Comparison of ENCODE assay signal across 8 cellular contexts in the genomic region with DNA sequence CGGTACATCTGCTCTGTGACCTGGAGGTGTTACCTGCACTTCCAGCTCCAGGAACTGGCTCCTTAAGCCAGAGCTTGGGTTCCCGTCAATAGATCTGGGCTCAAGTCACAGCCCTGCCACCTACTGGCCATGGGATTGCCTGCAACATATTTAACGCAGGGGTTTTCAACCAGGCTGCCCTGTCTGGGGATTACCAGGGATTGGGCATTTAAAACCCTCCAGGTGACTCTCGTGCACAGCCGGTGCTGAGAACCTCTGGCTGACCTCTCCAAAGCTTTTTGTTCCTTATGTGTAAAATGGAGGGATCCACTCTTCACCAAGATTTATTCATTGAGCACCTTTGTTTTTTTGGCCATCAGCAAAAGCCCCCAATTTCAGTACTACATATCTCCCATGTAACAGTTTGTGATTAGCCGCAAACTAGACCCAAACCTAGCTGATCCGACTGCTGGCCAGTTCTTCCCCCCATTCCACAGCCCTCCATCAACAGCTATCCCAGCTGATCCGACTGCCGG.
A peak's percentile ranks its signal among the peaks of the same experiment; 100 is the strongest.
DNase-seq lines count a peak whose midpoint lies in the region; ATAC-seq and TF ChIP-seq lines count a peak whose summit lies in the region.

No MANE protein-coding gene starts in this region.

- POLR2A ChIA-PET in HEK293T (lab: Yijun Ruan, JAX) = no interaction called here

- 27 to 28% methylated on average over 9 of the region's 9 CpGs for WGBS in heart right ventricle, 2 donors

- TF ChIP-seq CTCF in GM12865 (IDR thresholded peaks at IDR 0.05; ENCODE audit: insufficient read depth, low read depth, low read length, missing control alignments) (peak; percentile 91), SU-DHL-6 (IDR thresholded peaks at IDR 0.05; ENCODE audit: insufficient read depth, low read length, poor library complexity, severe bottlenecking) (peak; percentile 82), heart right ventricle (IDR thresholded peaks at IDR 0.05) (peak; percentile 86 to 93 (median 89))

- peaks cover 5% of the 10 kb centered on the region for H3K4me1 Mint-ChIP-seq in activated naive CD8-positive, alpha-beta T cell treated with anti-CD3 and anti-CD28 coated beads, Interleukin-2, amount 50 U/mL, for 24 hours

- H3K27ac ChIP-seq in SU-DHL-6 (ENCODE audit: low read depth, low read length) (no peak overlapping the region), heart right ventricle (no peak overlapping the region)

- H3K4me3 Mint-ChIP-seq in activated naive CD8-positive, alpha-beta T cell treated with anti-CD3 and anti-CD28 coated beads, Interleukin-2, amount 50 U/mL, for 24 hours = no peak overlapping the region

- H3K4me1 ChIP-seq in heart right ventricle = peaks cover 0 to 19% (median 0%) of the 10 kb centered on the region in 9 donors

- DNase-seq in GM12865 (ENCODE audit: low read depth) (peak; percentile 83), HEK293T (ENCODE audit: extremely low spot score) (peak; percentile 81), NCI-H1048 (lab: John Stamatoyannopoulos, UW) (peak; percentile 53), heart right ventricle (peak; percentile 64 to 68), putamen (ENCODE audit: low spot score) (peak; percentile 70), GOT3 (lab: John Stamatoyannopoulos, UW) (no peak)
- peak; percentile 75 for DNase-seq in activated naive CD8-positive, alpha-beta T cell treated with anti-CD3 and anti-CD28 coated beads, Interleukin-2, amount 50 U/mL, for 24 hours

- peak; percentile 94 for ATAC-seq in activated naive CD8-positive, alpha-beta T cell treated with anti-CD3 and anti-CD28 coated beads, Interleukin-2, amount 50 U/mL, for 24 hours
- ATAC-seq in heart right ventricle = peak; percentile 78 to 90 (median 87)

- peaks cover 4% of the 10 kb centered on the region for H3K27me3 Mint-ChIP-seq in activated naive CD8-positive, alpha-beta T cell treated with anti-CD3 and anti-CD28 coated beads, Interleukin-2, amount 50 U/mL, for 24 hours

- H4K20me1 ChIP-seq in SU-DHL-6 (ENCODE audit: low read depth, low read length) = no peaks in the 10 kb centered on the region

- H3K27ac Mint-ChIP-seq in activated naive CD8-positive, alpha-beta T cell treated with anti-CD3 and anti-CD28 coated beads, Interleukin-2, amount 50 U/mL, for 24 hours = no peak overlapping the region

- no peaks in the 10 kb centered on the region for H3K36me3 ChIP-seq in SU-DHL-6 (ENCODE audit: low read length)
- no peaks in the 10 kb centered on the region for H3K36me3 ChIP-seq in heart right ventricle

- CTCF ChIA-PET in HEK293T (lab: Yijun Ruan, JAX) = interaction anchor here (0.6 to 2.1 kb wide), 13 partner anchors 12 to 282 kb away, joined by 3 to 15 read pairs (median 4); no protein-coding TSS in a partner anchor

- no peaks in the 10 kb centered on the region for H3K9me3 ChIP-seq in SU-DHL-6 (ENCODE audit: insufficient read depth, low read length)
- H3K9me3 ChIP-seq in heart right ventricle = no peaks in the 10 kb centered on the region

- H3K9ac ChIP-seq in SU-DHL-6 (ENCODE audit: low read length) = no peak overlapping the region

- H3K27me3 ChIP-seq in SU-DHL-6 (ENCODE audit: low read length) (no peaks in the 10 kb centered on the region), heart right ventricle (peaks cover 0 to 3% (median 0%) of the 10 kb centered on the region in 7 donors)

- no peaks in the 10 kb centered on the region for H3K79me2 ChIP-seq in SU-DHL-6 (ENCODE audit: insufficient read depth, low read length)

- intact Hi-C loops in heart right ventricle (cut with DNase I) = loop anchor here in 9 of 10 donors (1.0 to 10.0 kb wide), 9 partner anchors 71 to 619 kb away; partner anchors contain the start of genes FARP1 (in 3 of the 9) and STK24 (in 1 of the 9)

- H3K4me3 ChIP-seq in GM12865 (ENCODE audit: low read depth, low read length) (no peak overlapping the region), SU-DHL-6 (ENCODE audit: insufficient read depth, low read length, poor library complexity, severe bottlenecking) (no peak overlapping the region), heart right ventricle (no peak overlapping the region)

- no peak overlapping the region for H3K4me2 ChIP-seq in SU-DHL-6 (ENCODE audit: low read depth, low read length, poor library complexity, severe bottlenecking)

- H3K36me3 Mint-ChIP-seq in activated naive CD8-positive, alpha-beta T cell treated with anti-CD3 and anti-CD28 coated beads, Interleukin-2, amount 50 U/mL, for 24 hours (ENCODE audit: low read depth) = no peaks in the 10 kb centered on the region

- no peaks in the 10 kb centered on the region for H3K9me2 ChIP-seq in SU-DHL-6 (replicated peaks; ENCODE audit: insufficient read depth, low read length)

- H3F3A ChIP-seq in SU-DHL-6 (ENCODE audit: insufficient read depth) = no peaks in the 10 kb centered on the region

- no peaks in the 10 kb centered on the region for H3K9me3 Mint-ChIP-seq in activated naive CD8-positive, alpha-beta T cell treated with anti-CD3 and anti-CD28 coated beads, Interleukin-2, amount 50 U/mL, for 24 hours

- H2AFZ ChIP-seq in SU-DHL-6 (ENCODE audit: low read depth, low read length, severe bottlenecking) = no peak overlapping the region

TF ChIP-seq in HEK293T, 16 proteins besides CTCF, POLR2A, EP300 and RAD21:
- TF ChIP-seq TARDBP (IDR thresholded peaks at IDR 0.05) = no peak
- no peak for TF ChIP-seq FOXA1 (IDR thresholded peaks at IDR 0.05)
- TF ChIP-seq ZNF384 (IDR thresholded peaks at IDR 0.05) = no peak
- no peak for TF ChIP-seq HDGF (IDR thresholded peaks at IDR 0.05; ENCODE audit: borderline replicate concordance)
- TF ChIP-seq L3MBTL2 (conservative IDR thresholded peaks at IDR 0.05) = no peak
- no peak for TF ChIP-seq SP1 (IDR thresholded peaks at IDR 0.05)
- no peak for TF ChIP-seq LEF1 (IDR thresholded peaks at IDR 0.05; ENCODE audit: borderline replicate concordance)
- no peak for TF ChIP-seq SUZ12 (IDR thresholded peaks at IDR 0.05)
- no peak for TF ChIP-seq FOXK2 (IDR thresholded peaks at IDR 0.05)
- TF ChIP-seq ARNT (IDR thresholded peaks at IDR 0.05) = no peak
- no peak for TF ChIP-seq BHLHE40 (IDR thresholded peaks at IDR 0.05; ENCODE audit: borderline replicate concordance)
